29 cellular contexts compared by ENCODE assay signal in the genomic region with DNA sequence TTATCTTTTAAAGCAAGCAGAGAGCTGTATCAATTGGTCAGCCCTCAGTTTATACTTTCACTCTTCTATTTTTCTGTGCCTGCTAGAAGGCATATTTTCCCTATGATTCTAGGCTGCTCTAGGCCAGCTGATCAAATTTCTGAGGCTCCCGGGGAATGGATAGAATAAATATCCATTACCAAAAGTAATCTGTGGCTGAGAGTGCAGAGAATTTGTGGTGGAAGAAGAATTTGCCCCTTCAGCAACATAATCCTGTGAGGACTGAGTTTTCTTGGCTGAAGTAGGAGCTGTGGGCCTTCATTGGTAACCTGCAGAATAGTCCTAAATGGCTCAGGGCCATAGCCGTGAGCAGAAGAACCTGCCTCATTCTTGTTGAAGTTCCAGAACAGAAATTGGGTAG.
"Had no signal": no experiment of that assay in that cellular context is flagged by ENCODE, and none has a peak within 500 bp of the region (broad histone marks: within the 10 kb centered on the region; RNA-seq: fewer than 3 reads in every experiment).

No MANE protein-coding gene starts in this region.

- H3K27ac ChIP-seq: gastrocnemius medialis, hepatocyte, pancreas, prostate gland, tibial nerve had no signal

- H3K4me2 ChIP-seq: hepatocyte had no signal

- H3K36me3 Mint-ChIP-seq: activated CD4-positive, alpha-beta memory T cell treated with anti-CD3 and anti-CD28 coated beads for 36 hours; brain; mesothelial cell of epicardium; naive thymus-derived CD4-positive, alpha-beta T cell had no signal

- H3K27me3 ChIP-seq: hepatocyte, pancreas, tibial nerve had no signal

- H3K9me3 ChIP-seq: gastrocnemius medialis, pancreas, prostate gland, tibial nerve had no signal

- H3K27me3 Mint-ChIP-seq: activated CD4-positive, alpha-beta memory T cell treated with anti-CD3 and anti-CD28 coated beads for 36 hours; activated CD4-positive, alpha-beta T cell treated with anti-CD3 and anti-CD28 coated beads, Interleukin-2, amount 10 ng/mL, durations not matched to agents 24 days and 14 days; activated naive CD8-positive, alpha-beta T cell treated with anti-CD3 and anti-CD28 coated beads, Interleukin-2, amount 10 ng/mL, durations not matched to agents 7 days and 5 days; naive thymus-derived CD4-positive, alpha-beta T cell; T-helper 17 cell had no signal

- H3K4me3 Mint-ChIP-seq: activated CD4-positive, alpha-beta memory T cell treated with anti-CD3 and anti-CD28 coated beads for 36 hours; activated CD4-positive, alpha-beta T cell treated with anti-CD3 and anti-CD28 coated beads, Interleukin-2, amount 10 ng/mL, durations not matched to agents 24 days and 14 days; activated naive CD4-positive, alpha-beta T cell treated with anti-CD3 and anti-CD28 coated beads for 36 hours; activated naive CD8-positive, alpha-beta T cell treated with anti-CD3 and anti-CD28 coated beads, Interleukin-2, amount 10 ng/mL, durations not matched to agents 7 days and 5 days; activated T-helper 1 cell treated with anti-CD3 and anti-CD28 coated beads, Interleukin-12 subunit alpha, Interleukin-12 subunit beta, Interleukin-2, Interleukin-4 antibody, amounts not matched to agents 30 ng/mL and 10 ng/mL and 1 ng/mL, durations not matched to agents 14 hours and 24 hours and 36 hours; brain; mesothelial cell of epicardium; naive thymus-derived CD4-positive, alpha-beta T cell; T-helper 17 cell had no signal

- H2AFZ ChIP-seq: hepatocyte had no signal

- H3K36me3 ChIP-seq: gastrocnemius medialis, pancreas, prostate gland, tibial nerve had no signal

- H3K27ac Mint-ChIP-seq: activated CD4-positive, alpha-beta memory T cell treated with anti-CD3 and anti-CD28 coated beads for 36 hours; activated CD4-positive, alpha-beta T cell treated with anti-CD3 and anti-CD28 coated beads, Interleukin-2, amount 10 ng/mL, durations not matched to agents 24 days and 14 days; activated naive CD4-positive, alpha-beta T cell treated with anti-CD3 and anti-CD28 coated beads for 36 hours; activated naive CD8-positive, alpha-beta T cell treated with anti-CD3 and anti-CD28 coated beads, Interleukin-2, amount 10 ng/mL, durations not matched to agents 7 days and 5 days; activated T-helper 1 cell treated with anti-CD3 and anti-CD28 coated beads, Interleukin-12 subunit alpha, Interleukin-12 subunit beta, Interleukin-2, Interleukin-4 antibody, amounts not matched to agents 30 ng/mL and 10 ng/mL and 1 ng/mL, durations not matched to agents 14 hours and 24 hours and 36 hours; brain; mesothelial cell of epicardium; naive thymus-derived CD4-positive, alpha-beta T cell; T-helper 17 cell had no signal

- H3K9me3 Mint-ChIP-seq: activated CD4-positive, alpha-beta memory T cell treated with anti-CD3 and anti-CD28 coated beads for 36 hours; activated T-helper 1 cell treated with anti-CD3 and anti-CD28 coated beads, Interleukin-12 subunit alpha, Interleukin-12 subunit beta, Interleukin-2, Interleukin-4 antibody, amounts not matched to agents 30 ng/mL and 10 ng/mL and 1 ng/mL, durations not matched to agents 14 hours and 24 hours and 36 hours had no signal

- H3K4me3 ChIP-seq: gastrocnemius medialis, hepatocyte, pancreas, prostate gland, tibial nerve had no signal

- H3K79me2 ChIP-seq: hepatocyte had no signal

- ATAC-seq: gastrocnemius medialis; left colon; naive thymus-derived CD4-positive, alpha-beta T cell; pancreas; sciatic nerve; T-helper 17 cell had no signal

- H3K4me1 Mint-ChIP-seq: mesothelial cell of epicardium, T-helper 17 cell had no signal

- DNase-seq: activated CD4-positive, alpha-beta memory T cell treated with anti-CD3 and anti-CD28 coated beads for 36 hours; activated CD4-positive, alpha-beta T cell treated with anti-CD3 and anti-CD28 coated beads, Interleukin-2, amount 10 ng/mL, durations not matched to agents 24 days and 14 days; activated CD4-positive, CD25-positive, alpha-beta regulatory T cell treated with anti-CD3 and anti-CD28 coated beads, Interleukin-2, amount 50 U/mL, for 72 hours; activated CD8-positive, alpha-beta memory T cell treated with anti-CD3 and anti-CD28 coated beads, Interleukin-2, amount 50 U/mL, for 4 hours; activated effector memory CD4-positive, alpha-beta T cell treated with anti-CD3 and anti-CD28 coated beads, Interleukin-2, amount 50 U/mL, for 16 hours; activated naive CD4-positive, alpha-beta T cell treated with anti-CD3 and anti-CD28 coated beads for 36 hours; activated naive CD8-positive, alpha-beta T cell treated with anti-CD3 and anti-CD28 coated beads, Interleukin-2, amount 10 ng/mL, durations not matched to agents 7 days and 5 days; activated T-cell treated with anti-CD3 and anti-CD28 coated beads, Interleukin-2, amount 50 U/mL, for 1 hour; amygdala; cortex of kidney; gastrocnemius medialis; kidney; left colon; mammary epithelial cell; naive thymus-derived CD4-positive, alpha-beta T cell; pancreas; retina; stimulated activated CD4-positive, alpha-beta T cell treated with anti-CD3 and anti-CD28 coated beads, Interleukin-15, amount 100 ng/mL, for 24 hours; stimulated activated CD4-positive, alpha-beta T cell treated with anti-CD3 and anti-CD28 coated beads, Interleukin-2, amount 100 ng/mL, for 24 hours; stimulated activated naive CD4-positive, alpha-beta T cell; T-helper 17 cell; T1000 had no signal

- H3K4me1 ChIP-seq: gastrocnemius medialis, pancreas, prostate gland, tibial nerve had no signal
